Comparison of ENCODE assay signal across 2 cellular contexts in genomic region chr1:231016966-231017365, GRCh38.
TF ChIP-seq lines count a peak whose summit lies in the region.

No MANE protein-coding gene starts in this region.

TF ChIP-seq in HEK293, 187 proteins besides CTCF, POLR2A, EP300 and RAD21:
- TF ChIP-seq ZNF600 (tag by site-specific recombination; IDR thresholded peaks at IDR 0.05) = 0 out of 2 replicates have a peak, but pooled peaks have one; percentile 39
- TF ChIP-seq AEBP2 (tag by site-specific recombination; IDR thresholded peaks at IDR 0.05; ENCODE audit: borderline replicate concordance) = no peak

TF ChIP-seq in K562, 482 proteins besides CTCF, POLR2A, EP300 and RAD21:
- 0 out of 2 replicates have a peak, but pooled peaks have one; percentile 6 for TF ChIP-seq POLR2H (tag; IDR thresholded peaks at IDR 0.05; ENCODE audit: low read depth)
- TF ChIP-seq SMARCC2 (IDR thresholded peaks at IDR 0.05; ENCODE audit: low read depth) = no peak
- TF ChIP-seq SETDB1 (IDR thresholded peaks at IDR 0.05; ENCODE audit: low read length) = no peak
- TF ChIP-seq GABPB1 (CRISPR knock-in tag; IDR thresholded peaks at IDR 0.05) = no peak
- TF ChIP-seq POLR2AphosphoS2 (IDR thresholded peaks at IDR 0.05; ENCODE audit: low read length) = 0 out of 2 replicates have a peak, but pooled peaks have one; percentile 27
- TF ChIP-seq DIDO1 (tag; IDR thresholded peaks at IDR 0.05; ENCODE audit: low read depth) = no peak
- no peak for TF ChIP-seq CCAR2 (IDR thresholded peaks at IDR 0.05; ENCODE audit: low read depth, low read length)
